8 cellular contexts compared by ENCODE assay signal in genomic region chr1:246725191-246725590, GRCh38. TPM values are rescaled to one million over a fixed set of nuclear protein-coding genes. Genes with fewer than 3 reads are reported as not detected.
A peak's percentile ranks its signal among the peaks of the same experiment; 100 is the strongest.
DNase-seq lines count a peak whose midpoint lies in the region; ATAC-seq lines count a peak whose summit lies in the region.

No MANE protein-coding gene starts in this region.

- intact Hi-C loops in dendritic cell treated with granulocyte-macrophage colony-stimulating factor and Interleukin-4, amounts not matched to agents 40 ng/mL and 50 ng/mL, for 4 days (cut with micrococcal nuclease), result no loop called here

- peaks cover 7% of the 10 kb centered on the region for H3K27me3 ChIP-seq in CD4-positive, CD25-positive, alpha-beta regulatory T cell (ENCODE audit: control insufficient read depth, insufficient read depth, low read length)
- H3K27me3 ChIP-seq in neuron (ENCODE audit: insufficient read depth, low read length), result no peaks in the 10 kb centered on the region

- H3K4me3 ChIP-seq in CD4-positive, CD25-positive, alpha-beta regulatory T cell (ENCODE audit: low read depth, low read length), result peak overlapping the region; percentile 70
- peak overlapping the region; percentile 84 for H3K4me3 ChIP-seq in neuron (ENCODE audit: low read length)

- H3K36me3 ChIP-seq in CD4-positive, CD25-positive, alpha-beta regulatory T cell (ENCODE audit: control insufficient read depth, insufficient read depth, low read length), result no peaks in the 10 kb centered on the region
- peaks cover 35% of the 10 kb centered on the region for H3K36me3 ChIP-seq in neuron (ENCODE audit: insufficient read depth, low read length)

- H3K27me3 Mint-ChIP-seq in CD4-positive, CD25-positive, alpha-beta regulatory T cell, result peaks cover 17% of the 10 kb centered on the region
- H3K27me3 Mint-ChIP-seq in dendritic cell treated with granulocyte-macrophage colony-stimulating factor and Interleukin-4, amounts not matched to agents 40 ng/mL and 50 ng/mL, for 4 days, result no peaks in the 10 kb centered on the region

- H3K36me3 Mint-ChIP-seq in CD4-positive, CD25-positive, alpha-beta regulatory T cell, result peaks cover 15% of the 10 kb centered on the region
- H3K36me3 Mint-ChIP-seq in dendritic cell treated with granulocyte-macrophage colony-stimulating factor and Interleukin-4, amounts not matched to agents 40 ng/mL and 50 ng/mL, for 4 days (ENCODE audit: low read depth), result peaks cover 37% of the 10 kb centered on the region

- H2AFZ ChIP-seq in neuron (ENCODE audit: low read depth, low read length), result no peak overlapping the region

- H3K4me3 Mint-ChIP-seq in CD4-positive, CD25-positive, alpha-beta regulatory T cell, result peak overlapping the region; percentile 80 to 90 (median 86)
- peak overlapping the region; percentile 91 for H3K4me3 Mint-ChIP-seq in dendritic cell treated with granulocyte-macrophage colony-stimulating factor and Interleukin-4, amounts not matched to agents 40 ng/mL and 50 ng/mL, for 4 days

- peaks cover 12% of the 10 kb centered on the region for H3K4me1 ChIP-seq in CD4-positive, CD25-positive, alpha-beta regulatory T cell (ENCODE audit: control insufficient read depth, insufficient read depth, low read length, poor library complexity, severe bottlenecking)
- peaks cover 10% of the 10 kb centered on the region for H3K4me1 ChIP-seq in neuron (ENCODE audit: insufficient read depth, low read length)

- H3K9me3 Mint-ChIP-seq in CD4-positive, CD25-positive, alpha-beta regulatory T cell, result peaks cover 0 to 23% (median 11%) of the 10 kb centered on the region in 7 donors
- H3K9me3 Mint-ChIP-seq in dendritic cell treated with granulocyte-macrophage colony-stimulating factor and Interleukin-4, amounts not matched to agents 40 ng/mL and 50 ng/mL, for 4 days, result peaks cover 30% of the 10 kb centered on the region

- peaks cover 4 to 13% (median 7%) of the 10 kb centered on the region in 4 donors for H3K4me1 Mint-ChIP-seq in CD4-positive, CD25-positive, alpha-beta regulatory T cell
- H3K4me1 Mint-ChIP-seq in dendritic cell treated with granulocyte-macrophage colony-stimulating factor and Interleukin-4, amounts not matched to agents 40 ng/mL and 50 ng/mL, for 4 days (ENCODE audit: low read depth), result peaks cover 16% of the 10 kb centered on the region

- no peak for ATAC-seq in CD4-positive, CD25-positive, alpha-beta regulatory T cell (ENCODE audit: low read depth in 2 of 2)
- no peak for ATAC-seq in GM21447 (IDR thresholded peaks at IDR 0.05; ENCODE audit: unreplicated experiment)

- no peak for DNase-seq in CD4-positive, CD25-positive, alpha-beta regulatory T cell
- DNase-seq in NCI-H146 (lab: John Stamatoyannopoulos, UW) (peak; percentile 68), NAMALWA (ENCODE audit: low spot score) (no peak), GF-D8 (lab: John Stamatoyannopoulos, UW) (no peak)
- no peak for DNase-seq in stimulated activated CD4-positive, alpha-beta T cell treated with anti-CD3 and anti-CD28 coated beads, Interleukin-1b, Interleukin-23, amount 100 ng/mL, for 48 hours

- no peak overlapping the region for H3K27ac Mint-ChIP-seq in CD4-positive, CD25-positive, alpha-beta regulatory T cell
- H3K27ac Mint-ChIP-seq in dendritic cell treated with granulocyte-macrophage colony-stimulating factor and Interleukin-4, amounts not matched to agents 40 ng/mL and 50 ng/mL, for 4 days, result peak overlapping the region; percentile 75

- H3K9me3 ChIP-seq in CD4-positive, CD25-positive, alpha-beta regulatory T cell (ENCODE audit: control insufficient read depth in 2 of 2, low read length in 2 of 2), result peaks cover 5 to 7% of the 10 kb centered on the region in 2 experiments
- H3K9me3 ChIP-seq in neuron (ENCODE audit: low read length), result peaks cover 17% of the 10 kb centered on the region

- no peak overlapping the region for H3K27ac ChIP-seq in CD4-positive, CD25-positive, alpha-beta regulatory T cell (ENCODE audit: insufficient read depth, low read length, poor library complexity, severe bottlenecking)

RNA-seq across cellular contexts. Expression of gene SCCPDH, which starts 1.0 kb away (rescaled TPM):
- total RNA-seq in CD4-positive, CD25-positive, alpha-beta regulatory T cell, result 1.5 TPM
- 1 to 10 TPM; 2.0 to 5.0 (median 4.1) TPM for polyA plus RNA-seq in CD4-positive, CD25-positive, alpha-beta regulatory T cell
